ENCODE assay signal across 1 cellular context in the genomic region with DNA sequence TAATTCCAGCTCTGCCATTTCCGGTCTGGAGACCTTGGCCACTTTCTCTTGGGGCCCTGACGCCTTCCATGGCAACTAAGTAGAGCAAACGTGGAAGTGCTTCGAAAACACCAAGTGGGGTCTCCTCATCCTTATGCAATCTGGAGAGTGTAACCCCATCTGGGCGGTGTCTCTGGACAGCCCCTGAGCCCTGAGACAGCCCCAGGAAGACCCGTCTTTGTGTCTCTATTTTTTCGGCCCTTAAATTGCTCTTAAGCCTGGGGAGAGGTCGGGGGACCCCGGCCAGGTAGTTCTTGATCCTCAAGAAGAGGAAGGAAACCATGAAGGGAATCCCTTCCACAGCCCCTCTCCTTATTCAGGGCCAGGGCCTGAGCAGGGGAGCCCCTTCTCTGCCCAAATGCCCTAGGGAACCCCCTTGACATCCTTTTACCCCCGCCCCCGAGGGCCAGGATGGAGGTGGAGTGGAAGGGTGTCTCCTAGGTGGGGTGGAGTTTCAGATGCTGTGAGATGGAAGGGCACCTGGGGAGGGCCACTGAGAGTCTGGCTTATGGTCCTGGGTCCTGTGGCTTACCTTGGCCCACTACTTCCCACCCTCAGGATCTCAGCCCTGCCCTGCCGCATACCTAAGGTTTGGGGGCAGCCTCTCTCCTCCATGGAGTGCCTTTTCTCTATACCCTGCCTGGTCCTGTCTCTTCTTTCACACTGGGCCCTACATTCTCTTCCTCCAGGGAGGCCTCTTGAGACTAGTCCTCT.
TF ChIP-seq lines count a peak whose summit lies in the region.

No MANE protein-coding gene starts in this region.

TF ChIP-seq in HepG2, 621 proteins besides CTCF, POLR2A, EP300 and RAD21:
- TF ChIP-seq SIN3B (IDR thresholded peaks at IDR 0.05; ENCODE audit: low read length) (no peak), ZNF788 (CRISPR knock-in tag; IDR thresholded peaks at IDR 0.05; ENCODE audit: borderline replicate concordance) (no peak), ATRX (CRISPR knock-in tag; IDR thresholded peaks at IDR 0.05; ENCODE audit: borderline replicate concordance) (no peak)
